Comparison of ENCODE assay signal across 9 cellular contexts in genomic region chr9:113875420-113875916, GRCh38. TPM values are rescaled to one million over a fixed set of nuclear protein-coding genes. Genes with fewer than 3 reads are reported as not detected.
A peak's percentile ranks its signal among the peaks of the same experiment; 100 is the strongest.
DNase-seq lines count a peak whose midpoint lies in the region; ATAC-seq, FAIRE-seq and TF ChIP-seq lines count a peak whose summit lies in the region.
"Had no signal": no experiment of that assay in that cellular context is flagged by ENCODE, and none has a peak within 500 bp of the region (broad histone marks: within the 10 kb centered on the region; RNA-seq: fewer than 3 reads in every experiment).

No MANE protein-coding gene starts in this region.

- WGBS in K562 (ENCODE audit: insufficient coverage, low coverage, missing lambda C conversion rate) = 14% methylated on average over 15 of the region's 15 CpGs
- WGBS in mesenchymal stem cell = 2% methylated on average over 12 of the region's 15 CpGs

- peaks cover 8% of the 10 kb centered on the region for H3K36me3 Mint-ChIP-seq in natural killer cell
- H3K36me3 Mint-ChIP-seq in natural killer cell treated with Interleukin-12 subunit alpha and Interleukin-12 subunit beta and Interleukin-15 and Interleukin-18, amount 100 ng/mL, for 72 hours = peaks cover 6% of the 10 kb centered on the region

- no TSS peak for BruUV-seq in K562 (replicated peaks; lab: Mats Ljungman, UMichigan)

- no peak overlapping the region for H3K4me2 ChIP-seq in K562 (ENCODE audit: insufficient read depth, low read length)
- H3K4me2 ChIP-seq in mesenchymal stem cell (ENCODE audit: low read length, poor library complexity, severe bottlenecking) = peak overlapping the region; percentile 66

- H3K27me3 ChIP-seq in K562 (ENCODE audit: control insufficient read depth in 2 of 2, insufficient read depth in 2 of 2, low read length in 2 of 2) (peaks cover 0 to 6% of the 10 kb centered on the region in 2 experiments; a peak in 3 of 5 replicates), mesenchymal stem cell (ENCODE audit: control insufficient read depth in 1 of 2, insufficient read depth in 1 of 2, low read length in 2 of 2) (peaks cover 8 to 11% of the 10 kb centered on the region in 2 experiments), vagina (no peaks in the 10 kb centered on the region)

- no peaks in the 10 kb centered on the region for H4K20me1 ChIP-seq in K562 (replicated peaks; ENCODE audit: control insufficient read depth, insufficient read depth, low read length)

- no peak for FAIRE-seq in K562 (lab: Jason Lieb, UNC)

- POLR2A ChIA-PET in K562 (lab: Yijun Ruan, JAX) = interaction anchor here (1.0 kb wide), 1 partner anchor 14 kb away, joined by 3 read pairs; no protein-coding TSS in a partner anchor

- H4K8ac ChIP-seq in mesenchymal stem cell (ENCODE audit: low read length) = no peak overlapping the region

- H3K9me3 Mint-ChIP-seq in natural killer cell = no peaks in the 10 kb centered on the region
- no peaks in the 10 kb centered on the region for H3K9me3 Mint-ChIP-seq in natural killer cell treated with Interleukin-12 subunit alpha and Interleukin-12 subunit beta and Interleukin-15 and Interleukin-18, amount 100 ng/mL, for 72 hours

- no peak overlapping the region for H3K18ac ChIP-seq in mesenchymal stem cell (ENCODE audit: low read depth in 1 of 2, low read length in 2 of 2)

- intact Hi-C loops in natural killer cell (cut with micrococcal nuclease) = loop anchor here (5.0 kb wide), 1 partner anchor 193 kb away; no protein-coding TSS in a partner anchor
- intact Hi-C loops in K562 (cut with micrococcal nuclease) = loop anchor here (10.0 kb wide), 1 partner anchor 141 kb away; no protein-coding TSS in a partner anchor
- intact Hi-C loops in vagina (cut with DNase I) = loop anchor here (10.0 kb wide), 1 partner anchor 119 kb away; no protein-coding TSS in a partner anchor

- H2BK12ac ChIP-seq in mesenchymal stem cell (ENCODE audit: low read length in 2 of 2) = no peak overlapping the region

- peak overlapping the region; percentile 56 for H3K4me3 Mint-ChIP-seq in natural killer cell
- no peak overlapping the region for H3K4me3 Mint-ChIP-seq in natural killer cell treated with Interleukin-12 subunit alpha and Interleukin-12 subunit beta and Interleukin-15 and Interleukin-18, amount 100 ng/mL, for 72 hours

- no peak overlapping the region for H4K91ac ChIP-seq in mesenchymal stem cell (ENCODE audit: low read length)

- no peak overlapping the region for H3K14ac ChIP-seq in mesenchymal stem cell (ENCODE audit: low read length in 2 of 2)

- H3K36me3 ChIP-seq in K562 (ENCODE audit: control insufficient read depth, insufficient read depth, low read length) (no peaks in the 10 kb centered on the region), mesenchymal stem cell (ENCODE audit: control insufficient read depth in 1 of 2, insufficient read depth in 2 of 2, low read depth in 1 of 2, low read length in 2 of 2) (no peaks in the 10 kb centered on the region), vagina (no peaks in the 10 kb centered on the region)

- H2AK5ac ChIP-seq in mesenchymal stem cell (ENCODE audit: low read length, severe bottlenecking) = no peak overlapping the region

- H3K4ac ChIP-seq in mesenchymal stem cell (ENCODE audit: low read depth in 1 of 2, low read length in 2 of 2) = no peak overlapping the region

- H3K27ac Mint-ChIP-seq in natural killer cell = no peak overlapping the region
- H3K27ac Mint-ChIP-seq in natural killer cell treated with Interleukin-12 subunit alpha and Interleukin-12 subunit beta and Interleukin-15 and Interleukin-18, amount 100 ng/mL, for 72 hours = no peak overlapping the region

- H3K79me1 ChIP-seq in mesenchymal stem cell (replicated peaks; ENCODE audit: low read length, poor library complexity, severe bottlenecking) = peaks cover 4% of the 10 kb centered on the region

- H2BK5ac ChIP-seq in mesenchymal stem cell (ENCODE audit: low read depth, low read length, poor library complexity, severe bottlenecking) = no peak overlapping the region

- no peak overlapping the region for H3K27ac ChIP-seq in K562 (ENCODE audit: extremely low read depth, low read depth, low read length)
- H3K27ac ChIP-seq in mesenchymal stem cell (ENCODE audit: low read length, poor library complexity, severe bottlenecking) = no peak overlapping the region
- H3K27ac ChIP-seq in vagina = no peak overlapping the region

- no peaks in the 10 kb centered on the region for H3K9me1 ChIP-seq in K562 (ENCODE audit: control insufficient read depth, insufficient read depth, low read length)

- DNase-seq in natural killer cell (no peak), K562 (ENCODE audit: extremely low read depth in 1 of 4, low spot score in 3 of 4) (no peak), mesenchymal stem cell (no peak), vagina (ENCODE audit: extremely low spot score in 2 of 2) (no peak), putamen (ENCODE audit: low spot score) (no peak)
- no peak for DNase-seq in natural killer cell treated with Interleukin-12 subunit alpha and Interleukin-12 subunit beta and Interleukin-15 and Interleukin-18, amount 100 ng/mL, for 72 hours (ENCODE audit: low spot score)
- DNase-seq in stimulated activated CD8-positive, alpha-beta memory T cell treated with anti-CD3 and anti-CD28 coated beads, Interleukin-4, amount 100 ng/mL, for 48 hours = no peak
- DNase-seq: central memory CD4-positive, alpha-beta T cell had no signal

- peaks cover 39% of the 10 kb centered on the region for H3K79me2 ChIP-seq in K562 (ENCODE audit: control insufficient read depth, insufficient read depth, low read length)

- no peak overlapping the region for H3K23ac ChIP-seq in mesenchymal stem cell (ENCODE audit: low read length in 2 of 2)

- H3K27me3 Mint-ChIP-seq in natural killer cell (ENCODE audit: low read depth in 2 of 2) = peaks cover 0 to 6% of the 10 kb centered on the region in 2 donors
- H3K27me3 Mint-ChIP-seq in natural killer cell treated with Interleukin-12 subunit alpha and Interleukin-12 subunit beta and Interleukin-15 and Interleukin-18, amount 100 ng/mL, for 72 hours = peaks cover 0 to 5% of the 10 kb centered on the region in 2 donors

- no peaks in the 10 kb centered on the region for H3K9me3 ChIP-seq in K562 (replicated peaks; ENCODE audit: control insufficient read depth, insufficient read depth, low read depth, low read length)
- no peaks in the 10 kb centered on the region for H3K9me3 ChIP-seq in mesenchymal stem cell (ENCODE audit: control insufficient read depth, low read length)
- no peaks in the 10 kb centered on the region for H3K9me3 ChIP-seq in vagina

- peak overlapping the region; percentile 28 for H3K4me3 ChIP-seq in K562
- peak overlapping the region; percentile 66 to 76 for H3K4me3 ChIP-seq in mesenchymal stem cell (ENCODE audit: insufficient read depth in 1 of 2, low read depth in 1 of 2, low read length in 2 of 2)
- peak overlapping the region; percentile 45 to 60 for H3K4me3 ChIP-seq in vagina

- no peak for ATAC-seq in natural killer cell
- no peak for ATAC-seq in natural killer cell treated with Interleukin-12 subunit alpha and Interleukin-12 subunit beta and Interleukin-15 and Interleukin-18, amount 100 ng/mL, for 72 hours
- no peak for ATAC-seq in K562
- no peak for ATAC-seq in GM18502 (IDR thresholded peaks at IDR 0.05; ENCODE audit: poor library complexity, unreplicated experiment)

- H3K9ac ChIP-seq in K562 (ENCODE audit: insufficient read depth in 1 of 2, low read depth in 2 of 2, low read length in 2 of 2) (no peak overlapping the region), mesenchymal stem cell (ENCODE audit: low read length) (peak overlapping the region; percentile 76)

- H2BK15ac ChIP-seq in mesenchymal stem cell (ENCODE audit: low read depth, poor library complexity, severe bottlenecking) = peak overlapping the region; percentile 52

- CTCF ChIA-PET in K562 (lab: Yijun Ruan, JAX; ENCODE audit: low intra/inter-chr PET ratio) = no interaction called here

- H2AFZ ChIP-seq in K562 (ENCODE audit: low read depth, low read length) = 0 out of 2 replicates have a peak overlapping the region, but pooled peaks have one; percentile 32
- H2AFZ ChIP-seq in mesenchymal stem cell (ENCODE audit: low read depth, low read length) = no peak overlapping the region

- TF ChIP-seq CTCF in natural killer cell (IDR thresholded peaks at IDR 0.05) (no peak), K562 (IDR thresholded peaks at IDR 0.05 in 2 of 3, conservative IDR thresholded peaks at IDR 0.05 in 1 of 3; ENCODE audit: insufficient read depth in 2 of 3, low read depth in 1 of 3, low read length in 3 of 3) (no peak), vagina (IDR thresholded peaks at IDR 0.05) (no peak)

- peaks cover 13% of the 10 kb centered on the region in 2 donors for H3K4me1 Mint-ChIP-seq in natural killer cell
- peaks cover 8% of the 10 kb centered on the region in 2 donors for H3K4me1 Mint-ChIP-seq in natural killer cell treated with Interleukin-12 subunit alpha and Interleukin-12 subunit beta and Interleukin-15 and Interleukin-18, amount 100 ng/mL, for 72 hours (ENCODE audit: low read depth in 2 of 2)

- H3K4me1 ChIP-seq in K562 (replicated peaks in 1 of 2; ENCODE audit: control insufficient read depth in 2 of 2, insufficient read depth in 2 of 2, low read length in 2 of 2) (peaks cover 0 to 11% of the 10 kb centered on the region in 2 experiments; a peak in 2 of 5 replicates), mesenchymal stem cell (ENCODE audit: control insufficient read depth, insufficient read depth, low read depth, low read length) (no peaks in the 10 kb centered on the region), vagina (peaks cover 22% of the 10 kb centered on the region)

- H2BK120ac ChIP-seq in mesenchymal stem cell (ENCODE audit: low read depth, low read length) = peak overlapping the region; percentile 100

- no peak for TF ChIP-seq EP300 in K562 (IDR thresholded peaks at IDR 0.05; ENCODE audit: low read length)

- in situ Hi-C loops in K562 (cut with MboI) = no loop called here

- TF ChIP-seq POLR2A in K562 (conservative IDR thresholded peaks at IDR 0.05) = no peak
- TF ChIP-seq POLR2A in vagina (IDR thresholded peaks at IDR 0.05) = no peak

- no peak for TF ChIP-seq RAD21 in K562 (CRISPR knock-in tag; conservative IDR thresholded peaks at IDR 0.05 in 1 of 2, IDR thresholded peaks at IDR 0.05 in 1 of 2)

RNA-seq across cellular contexts. Expression of gene ZNF618, which starts 0.6 kb away (rescaled TPM):
- 10 to 100 TPM in 2 of 3 donors, 1 to 10 TPM in 1; 9.2 to 10.7 (median 10.0) TPM for total RNA-seq in natural killer cell
- total RNA-seq in natural killer cell treated with Interleukin-12 subunit alpha and Interleukin-12 subunit beta and Interleukin-15 and Interleukin-18, amount 100 ng/mL, for 72 hours = 1 to 10 TPM in 1 of 2 donors, under 1 TPM in 1; 0.33 to 1.4 TPM
- total RNA-seq in K562 (2011; cell fraction: chromatin; rRNA removed; ENCODE audit: low replicate concordance) = 5.9 and 8.1 TPM in 2 replicates
- total RNA-seq in K562 (2011; cell fraction: nucleolus; rRNA removed) = 2.8 and 5.8 TPM in 2 replicates
- total RNA-seq in K562 (2011; cell fraction: nucleoplasm; rRNA removed) = 4.7 and 6.1 TPM in 2 replicates
- total RNA-seq in K562 (2014; rRNA removed) = 4.4 and 5.0 TPM in 2 replicates
- 2.9 and 3.3 TPM in 2 replicates for total RNA-seq in K562 (2014; rRNA removed; fragmentation: Illumina TruSeq; extraction: Trizol)
- total RNA-seq in K562 (2015; rRNA removed; fragmentation: Illumina TruSeq; extraction: Trizol) = 3.4 and 4.0 TPM in 2 replicates
- total RNA-seq in K562 (2021) = 13.4 and 13.7 TPM in 2 replicates
- polyA plus RNA-seq in K562 (2011; rRNA removed) = 0.04 and 0.08 TPM in 2 replicates
- 0.06 and 0.09 TPM in 2 replicates for polyA plus RNA-seq in K562 (2011; cell fraction: cytosol; rRNA removed)
- 0.04 and 0.24 TPM in 2 replicates for polyA plus RNA-seq in K562 (2011; cell fraction: nucleus; rRNA removed)
- 7.5 and 7.8 TPM in 2 replicates for polyA plus RNA-seq in K562 (2012)
- 8.8 and 9.2 TPM in 2 replicates for polyA plus RNA-seq in K562 (2014; fragmentation: Illumina TruSeq; extraction: Trizol)
- polyA plus RNA-seq in K562 (2014; fragmentation: Nextera tagmentation; extraction: Ambion mirVana) = under 1 TPM; 0.22 to 0.32 TPM
- polyA plus RNA-seq in K562 (2014; rRNA removed) = 4.6 and 5.3 TPM in 2 replicates
- polyA minus RNA-seq in K562 (2011; rRNA and poly(A)+ RNA removed) = 0.07 TPM in 1 of 2 replicates, not detected in the other
- 0.36 TPM in 1 of 2 replicates, not detected in the other for polyA minus RNA-seq in K562 (2011; cell fraction: cytosol; rRNA and poly(A)+ RNA removed)
- 0.27 TPM in 1 of 2 replicates, not detected in the other for polyA minus RNA-seq in K562 (2011; cell fraction: nucleus; rRNA and poly(A)+ RNA removed)
- polyA plus RNA-seq in mesenchymal stem cell (2013, experiment 1 of 2) = 19.0 TPM
- 18.9 TPM for polyA plus RNA-seq in mesenchymal stem cell (2013, experiment 2 of 2)
- total RNA-seq in vagina = 7.4 TPM
